1 cellular context compared by ENCODE assay signal in the genomic region with DNA sequence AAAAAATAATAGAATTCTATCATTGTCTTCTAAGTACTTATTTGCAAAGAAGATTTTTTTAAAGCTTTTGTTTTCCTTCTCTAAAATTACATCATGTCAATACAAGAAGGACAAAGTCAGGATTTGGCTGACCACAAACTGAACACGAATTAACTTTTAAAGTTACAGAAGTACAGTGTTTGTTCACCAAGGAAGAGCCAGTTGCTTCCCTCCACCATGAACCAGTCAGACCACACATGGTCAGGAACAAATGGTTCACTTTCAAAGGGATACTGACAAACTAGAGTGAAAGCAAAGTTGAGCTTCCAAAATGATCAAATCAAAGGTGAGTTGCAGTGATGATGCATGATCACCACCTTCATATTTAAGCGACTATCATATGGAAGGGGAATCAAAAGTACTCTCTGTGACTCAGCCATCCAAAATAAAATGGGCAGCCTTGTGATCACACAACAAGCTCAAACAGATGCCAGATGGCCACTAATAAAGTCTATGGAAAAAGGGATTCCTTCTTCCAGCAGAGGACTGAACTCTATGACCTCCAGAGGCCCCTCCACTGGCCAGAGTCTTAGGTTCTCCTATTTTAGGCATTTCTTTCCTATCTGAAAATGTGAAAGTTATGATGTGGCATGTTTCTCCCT.
TF ChIP-seq lines count a peak whose summit lies in the region.

No MANE protein-coding gene starts in this region.

TF ChIP-seq in SK-N-SH treated with all-trans-retinoic acid at 6 μM for 48 hours, 23 proteins besides CTCF, POLR2A, EP300 and RAD21 (continued from another document):
- TF ChIP-seq, protein P1, sequence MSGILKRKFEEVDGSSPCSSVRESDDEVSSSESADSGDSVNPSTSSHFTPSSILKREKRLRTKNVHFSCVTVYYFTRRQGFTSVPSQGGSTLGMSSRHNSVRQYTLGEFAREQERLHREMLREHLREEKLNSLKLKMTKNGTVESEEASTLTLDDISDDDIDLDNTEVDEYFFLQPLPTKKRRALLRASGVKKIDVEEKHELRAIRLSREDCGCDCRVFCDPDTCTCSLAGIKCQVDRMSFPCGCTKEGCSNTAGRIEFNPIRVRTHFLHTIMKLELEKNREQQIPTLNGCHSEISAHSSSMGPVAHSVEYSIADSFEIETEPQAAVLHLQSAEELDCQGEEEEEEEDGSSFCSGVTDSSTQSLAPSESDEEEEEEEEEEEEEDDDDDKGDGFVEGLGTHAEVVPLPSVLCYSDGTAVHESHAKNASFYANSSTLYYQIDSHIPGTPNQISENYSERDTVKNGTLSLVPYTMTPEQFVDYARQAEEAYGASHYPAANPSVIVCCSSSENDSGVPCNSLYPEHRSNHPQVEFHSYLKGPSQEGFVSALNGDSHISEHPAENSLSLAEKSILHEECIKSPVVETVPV (CRISPR knock-in tag; IDR thresholded peaks at IDR 0.05): no peak
- TF ChIP-seq BACH2 (CRISPR knock-in tag; IDR thresholded peaks at IDR 0.05; ENCODE audit: borderline replicate concordance) (no peak), OSR1 (CRISPR knock-in tag; IDR thresholded peaks at IDR 0.05) (no peak), ZFP3 (CRISPR knock-in tag; IDR thresholded peaks at IDR 0.05) (no peak), ZFP30 (CRISPR knock-in tag; IDR thresholded peaks at IDR 0.05) (no peak), ZNF70 (CRISPR knock-in tag; IDR thresholded peaks at IDR 0.05) (no peak)
- TF ChIP-seq, protein P2, sequence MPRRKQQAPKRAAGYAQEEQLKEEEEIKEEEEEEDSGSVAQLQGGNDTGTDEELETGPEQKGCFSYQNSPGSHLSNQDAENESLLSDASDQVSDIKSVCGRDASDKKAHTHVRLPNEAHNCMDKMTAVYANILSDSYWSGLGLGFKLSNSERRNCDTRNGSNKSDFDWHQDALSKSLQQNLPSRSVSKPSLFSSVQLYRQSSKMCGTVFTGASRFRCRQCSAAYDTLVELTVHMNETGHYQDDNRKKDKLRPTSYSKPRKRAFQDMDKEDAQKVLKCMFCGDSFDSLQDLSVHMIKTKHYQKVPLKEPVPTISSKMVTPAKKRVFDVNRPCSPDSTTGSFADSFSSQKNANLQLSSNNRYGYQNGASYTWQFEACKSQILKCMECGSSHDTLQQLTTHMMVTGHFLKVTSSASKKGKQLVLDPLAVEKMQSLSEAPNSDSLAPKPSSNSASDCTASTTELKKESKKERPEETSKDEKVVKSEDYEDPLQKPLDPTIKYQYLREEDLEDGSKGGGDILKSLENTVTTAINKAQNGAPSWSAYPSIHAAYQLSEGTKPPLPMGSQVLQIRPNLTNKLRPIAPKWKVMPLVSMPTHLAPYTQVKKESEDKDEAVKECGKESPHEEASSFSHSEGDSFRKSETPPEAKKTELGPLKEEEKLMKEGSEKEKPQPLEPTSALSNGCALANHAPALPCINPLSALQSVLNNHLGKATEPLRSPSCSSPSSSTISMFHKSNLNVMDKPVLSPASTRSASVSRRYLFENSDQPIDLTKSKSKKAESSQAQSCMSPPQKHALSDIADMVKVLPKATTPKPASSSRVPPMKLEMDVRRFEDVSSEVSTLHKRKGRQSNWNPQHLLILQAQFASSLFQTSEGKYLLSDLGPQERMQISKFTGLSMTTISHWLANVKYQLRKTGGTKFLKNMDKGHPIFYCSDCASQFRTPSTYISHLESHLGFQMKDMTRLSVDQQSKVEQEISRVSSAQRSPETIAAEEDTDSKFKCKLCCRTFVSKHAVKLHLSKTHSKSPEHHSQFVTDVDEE (CRISPR knock-in tag; IDR thresholded peaks at IDR 0.05): no peak
